ENCODE assay signal across 1 cellular context in genomic region chr12:57461904-57462306, GRCh38.
TF ChIP-seq lines count a peak whose summit lies in the region.

No MANE protein-coding gene starts in this region.

TF ChIP-seq in IMR-90, 13 proteins besides CTCF, POLR2A, EP300 and RAD21 (continued from another document):
- no peak for TF ChIP-seq ELK1 (IDR thresholded peaks at IDR 0.05; ENCODE audit: borderline replicate concordance, low read depth, low read length)
